ENCODE assay signal across 3 cellular contexts in genomic region chr17:47797797-47798196, GRCh38.
TF ChIP-seq lines count a peak whose summit lies in the region.

No MANE protein-coding gene starts in this region.

TF ChIP-seq in SK-N-SH, 30 proteins besides CTCF, POLR2A, EP300 and RAD21:
- TF ChIP-seq GABPA (IDR thresholded peaks at IDR 0.05; ENCODE audit: low read depth), result no peak
- no peak for TF ChIP-seq FOXJ3 (CRISPR knock-in tag; IDR thresholded peaks at IDR 0.05)
- TF ChIP-seq TEAD4 (IDR thresholded peaks at IDR 0.05; ENCODE audit: borderline replicate concordance, insufficient read depth), result no peak
- no peak for TF ChIP-seq NRF1 (IDR thresholded peaks at IDR 0.05; ENCODE audit: low read depth, low read length)
- TF ChIP-seq, protein P1, sequence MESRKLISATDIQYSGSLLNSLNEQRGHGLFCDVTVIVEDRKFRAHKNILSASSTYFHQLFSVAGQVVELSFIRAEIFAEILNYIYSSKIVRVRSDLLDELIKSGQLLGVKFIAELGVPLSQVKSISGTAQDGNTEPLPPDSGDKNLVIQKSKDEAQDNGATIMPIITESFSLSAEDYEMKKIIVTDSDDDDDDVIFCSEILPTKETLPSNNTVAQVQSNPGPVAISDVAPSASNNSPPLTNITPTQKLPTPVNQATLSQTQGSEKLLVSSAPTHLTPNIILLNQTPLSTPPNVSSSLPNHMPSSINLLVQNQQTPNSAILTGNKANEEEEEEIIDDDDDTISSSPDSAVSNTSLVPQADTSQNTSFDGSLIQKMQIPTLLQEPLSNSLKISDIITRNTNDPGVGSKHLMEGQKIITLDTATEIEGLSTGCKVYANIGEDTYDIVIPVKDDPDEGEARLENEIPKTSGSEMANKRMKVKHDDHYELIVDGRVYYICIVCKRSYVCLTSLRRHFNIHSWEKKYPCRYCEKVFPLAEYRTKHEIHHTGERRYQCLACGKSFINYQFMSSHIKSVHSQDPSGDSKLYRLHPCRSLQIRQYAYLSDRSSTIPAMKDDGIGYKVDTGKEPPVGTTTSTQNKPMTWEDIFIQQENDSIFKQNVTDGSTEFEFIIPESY (IDR thresholded peaks at IDR 0.05; ENCODE audit: borderline replicate concordance, low read depth), result no peak
- TF ChIP-seq REST (IDR thresholded peaks at IDR 0.05; ENCODE audit: low read depth, low read length), result peak; percentile 96
- no peak for TF ChIP-seq POLR2AphosphoS5 (IDR thresholded peaks at IDR 0.05; ENCODE audit: low read depth, low read length)
- no peak for TF ChIP-seq RXRA (IDR thresholded peaks at IDR 0.05; ENCODE audit: borderline replicate concordance, low read depth)

TF ChIP-seq in SK-N-SH treated with all-trans-retinoic acid at 6 μM for 48 hours, 23 proteins besides CTCF, POLR2A, EP300 and RAD21:
- no peak for TF ChIP-seq TCF4 (CRISPR knock-in tag; IDR thresholded peaks at IDR 0.05; ENCODE audit: borderline replicate concordance)
- TF ChIP-seq, protein P2, sequence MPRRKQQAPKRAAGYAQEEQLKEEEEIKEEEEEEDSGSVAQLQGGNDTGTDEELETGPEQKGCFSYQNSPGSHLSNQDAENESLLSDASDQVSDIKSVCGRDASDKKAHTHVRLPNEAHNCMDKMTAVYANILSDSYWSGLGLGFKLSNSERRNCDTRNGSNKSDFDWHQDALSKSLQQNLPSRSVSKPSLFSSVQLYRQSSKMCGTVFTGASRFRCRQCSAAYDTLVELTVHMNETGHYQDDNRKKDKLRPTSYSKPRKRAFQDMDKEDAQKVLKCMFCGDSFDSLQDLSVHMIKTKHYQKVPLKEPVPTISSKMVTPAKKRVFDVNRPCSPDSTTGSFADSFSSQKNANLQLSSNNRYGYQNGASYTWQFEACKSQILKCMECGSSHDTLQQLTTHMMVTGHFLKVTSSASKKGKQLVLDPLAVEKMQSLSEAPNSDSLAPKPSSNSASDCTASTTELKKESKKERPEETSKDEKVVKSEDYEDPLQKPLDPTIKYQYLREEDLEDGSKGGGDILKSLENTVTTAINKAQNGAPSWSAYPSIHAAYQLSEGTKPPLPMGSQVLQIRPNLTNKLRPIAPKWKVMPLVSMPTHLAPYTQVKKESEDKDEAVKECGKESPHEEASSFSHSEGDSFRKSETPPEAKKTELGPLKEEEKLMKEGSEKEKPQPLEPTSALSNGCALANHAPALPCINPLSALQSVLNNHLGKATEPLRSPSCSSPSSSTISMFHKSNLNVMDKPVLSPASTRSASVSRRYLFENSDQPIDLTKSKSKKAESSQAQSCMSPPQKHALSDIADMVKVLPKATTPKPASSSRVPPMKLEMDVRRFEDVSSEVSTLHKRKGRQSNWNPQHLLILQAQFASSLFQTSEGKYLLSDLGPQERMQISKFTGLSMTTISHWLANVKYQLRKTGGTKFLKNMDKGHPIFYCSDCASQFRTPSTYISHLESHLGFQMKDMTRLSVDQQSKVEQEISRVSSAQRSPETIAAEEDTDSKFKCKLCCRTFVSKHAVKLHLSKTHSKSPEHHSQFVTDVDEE (CRISPR knock-in tag; IDR thresholded peaks at IDR 0.05), result no peak
- TF ChIP-seq ZNF8 (CRISPR knock-in tag; IDR thresholded peaks at IDR 0.05), result no peak
- no peak for TF ChIP-seq ESRRG (CRISPR knock-in tag; IDR thresholded peaks at IDR 0.05)
- no peak for TF ChIP-seq CSDC2 (CRISPR knock-in tag; IDR thresholded peaks at IDR 0.05)
- no peak for TF ChIP-seq PPARA (CRISPR knock-in tag; IDR thresholded peaks at IDR 0.05; ENCODE audit: borderline replicate concordance)
- TF ChIP-seq POU6F1 (CRISPR knock-in tag; IDR thresholded peaks at IDR 0.05; ENCODE audit: borderline replicate concordance, low read depth), result no peak
- TF ChIP-seq TOX (CRISPR knock-in tag; IDR thresholded peaks at IDR 0.05; ENCODE audit: borderline replicate concordance), result no peak
- TF ChIP-seq ZFP30 (CRISPR knock-in tag; IDR thresholded peaks at IDR 0.05), result no peak
TF ChIP-seq in SK-N-SH treated with all-trans-retinoic acid at 6 μM for 48 hours: peak in this region for 0.

TF ChIP-seq in GM12878, 131 proteins besides CTCF, POLR2A, EP300 and RAD21:
- TF ChIP-seq MXI1 (IDR thresholded peaks at IDR 0.05; ENCODE audit: low read depth, low read length), result no peak
- peak; percentile 85 for TF ChIP-seq REST (IDR thresholded peaks at IDR 0.05; ENCODE audit: low read depth, low read length)
